In genomic region chr2:69716555-69717120, GRCh38 we compare ENCODE assay signal across 15 cellular contexts. TPM values are rescaled to one million over a fixed set of nuclear protein-coding genes. Genes with fewer than 3 reads are reported as not detected.
A peak's percentile ranks its signal among the peaks of the same experiment; 100 is the strongest.
DNase-seq lines count a peak whose midpoint lies in the region; ATAC-seq and TF ChIP-seq lines count a peak whose summit lies in the region.
"Had no signal": no experiment of that assay in that cellular context is flagged by ENCODE, and none has a peak within 500 bp of the region (broad histone marks: within the 10 kb centered on the region; RNA-seq: fewer than 3 reads in every experiment).

No MANE protein-coding gene starts in this region.

- H3K36me3 Mint-ChIP-seq in chondrocyte (ENCODE audit: low read depth) (peaks cover 1% of the 10 kb centered on the region), nephron (ENCODE audit: low read depth) (no peaks in the 10 kb centered on the region)
- H3K36me3 Mint-ChIP-seq: CD14-positive monocyte had no signal

- H3K27me3 ChIP-seq in MG63 (no peaks in the 10 kb centered on the region), esophagus muscularis mucosa (no peaks in the 10 kb centered on the region)
- H3K27me3 ChIP-seq: cardiac muscle cell, hepatocyte had no signal

- WGBS in esophagus muscularis mucosa, result 66% methylated on average over 13 of the region's 13 CpGs

- ATAC-seq in HG02938 (IDR thresholded peaks at IDR 0.05; ENCODE audit: unreplicated experiment), result no peak
- ATAC-seq: left colon had no signal

- H3K27me3 Mint-ChIP-seq in chondrocyte (ENCODE audit: low read depth) (no peaks in the 10 kb centered on the region), nephron (ENCODE audit: low read depth) (no peaks in the 10 kb centered on the region)

- TF ChIP-seq POLR2A in esophagus muscularis mucosa (IDR thresholded peaks at IDR 0.05; ENCODE audit: low read depth), result no peak

- intact Hi-C loops in esophagus muscularis mucosa (cut with DNase I), result loop anchor here (10.0 kb wide), 1 partner anchor 332 kb away; the partner anchor contains the start of gene GFPT1

- H3K4me3 ChIP-seq in MG63, result no peak overlapping the region
- no peak overlapping the region for H3K4me3 ChIP-seq in esophagus muscularis mucosa
- H3K4me3 ChIP-seq: cardiac muscle cell, hepatocyte had no signal

- peaks cover 0 to 8% (median 4%) of the 10 kb centered on the region in 4 donors for H3K4me1 ChIP-seq in esophagus muscularis mucosa

- DNase-seq in Daoy (ENCODE audit: low read depth) (peak; percentile 27), MG63 (peak; percentile 65), chondrocyte (ENCODE audit: low spot score) (no peak), esophagus muscularis mucosa (ENCODE audit: extremely low spot score) (no peak), NCI-H1092 (lab: John Stamatoyannopoulos, UW) (no peak)
- DNase-seq in effector CD8-positive, alpha-beta T cell (lab: John Stamatoyannopoulos, UW), result no peak
- DNase-seq: left colon; NCI-H345; stimulated activated CD4-positive, alpha-beta T cell treated with anti-CD3 and anti-CD28 coated beads, Interleukin-15, amount 100 ng/mL, for 24 hours had no signal

- H3K9me3 ChIP-seq in MG63 (no peaks in the 10 kb centered on the region), esophagus muscularis mucosa (no peaks in the 10 kb centered on the region)

- H3K27ac ChIP-seq in esophagus muscularis mucosa (replicated peaks in 1 of 4), result no peak overlapping the region
- H3K27ac ChIP-seq: cardiac muscle cell, hepatocyte, VCaP had no signal

- no peaks in the 10 kb centered on the region for H3K36me3 ChIP-seq in MG63
- no peaks in the 10 kb centered on the region for H3K36me3 ChIP-seq in esophagus muscularis mucosa
- H3K36me3 ChIP-seq: cardiac muscle cell had no signal

- H3K9me3 Mint-ChIP-seq in chondrocyte (ENCODE audit: low read depth) (peaks cover 1% of the 10 kb centered on the region), nephron (no peaks in the 10 kb centered on the region)
- H3K9me3 Mint-ChIP-seq: CD14-positive monocyte had no signal

- peaks cover 39% of the 10 kb centered on the region for H3K4me1 Mint-ChIP-seq in chondrocyte (ENCODE audit: low read depth)
- peaks cover 35% of the 10 kb centered on the region for H3K4me1 Mint-ChIP-seq in nephron

- H3K4me3 Mint-ChIP-seq in chondrocyte (ENCODE audit: unreplicated experiment) (no peak overlapping the region), nephron (no peak overlapping the region)
- H3K4me3 Mint-ChIP-seq: CD14-positive monocyte had no signal

- TF ChIP-seq EP300 in esophagus muscularis mucosa (IDR thresholded peaks at IDR 0.05), result no peak

- TF ChIP-seq CTCF in chondrocyte (IDR thresholded peaks at IDR 0.05), result peak; percentile 27
- no peak for TF ChIP-seq CTCF in nephron (IDR thresholded peaks at IDR 0.05; ENCODE audit: unreplicated experiment in 3 of 3)
- TF ChIP-seq CTCF in esophagus muscularis mucosa (IDR thresholded peaks at IDR 0.05), result no peak

- peak overlapping the region; percentile 85 for H3K27ac Mint-ChIP-seq in chondrocyte (ENCODE audit: unreplicated experiment)
- peak overlapping the region in 2 of 3 experiments; percentile 8 to 63 for H3K27ac Mint-ChIP-seq in nephron

RNA-seq across cellular contexts. Expression of gene ANXA4, which starts 25.3 kb away (rescaled TPM):
- 3.7 and 7.0 TPM in 2 replicates for total RNA-seq in Daoy (2014; rRNA removed; shearing (Covaris generic))
- total RNA-seq in MG63 (2014; rRNA removed; shearing (Covaris generic); ENCODE audit: low replicate concordance), result 40.6 and 40.7 TPM in 2 replicates
- total RNA-seq in chondrocyte (88.1 to 100 TPM (median 99.0 TPM) in 3 replicates), esophagus muscularis mucosa (10 to 100 TPM; 44.9 to 94.8 (median 58.5) TPM)

Comparison
In these comparisons a context has a peak if more than half of its experiments do, and no peak if none do; other contexts are left out.
1. DNase-seq: peak in Daoy (single experiment) and MG63 (single experiment); none in chondrocyte (single experiment), effector CD8-positive, alpha-beta T cell (single experiment), esophagus muscularis mucosa (single experiment) and NCI-H1092 (single experiment).